ENCODE assay signal across 12 cellular contexts in the genomic region with DNA sequence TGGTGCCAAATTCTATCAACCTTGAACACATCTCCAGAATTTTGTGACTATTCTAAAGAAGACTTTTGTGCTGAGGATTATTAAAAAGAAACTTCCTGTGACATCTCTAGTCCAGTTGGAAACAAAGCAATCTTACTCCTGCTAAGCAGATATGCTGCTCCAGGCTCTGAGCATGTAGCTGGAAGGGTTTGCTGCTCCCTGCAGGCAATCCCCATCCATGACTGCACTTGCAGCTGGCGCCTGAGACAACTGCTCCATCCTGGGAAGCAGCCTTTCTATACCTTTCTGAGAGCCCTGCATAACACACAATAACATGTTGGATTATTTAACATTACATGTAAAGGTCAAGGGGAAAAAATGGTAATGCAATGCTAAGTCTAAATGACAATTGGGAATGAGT.
DNase-seq lines count a peak whose midpoint lies in the region; ATAC-seq and TF ChIP-seq lines count a peak whose summit lies in the region.
"Had no signal": no experiment of that assay in that cellular context is flagged by ENCODE, and none has a peak within 500 bp of the region (broad histone marks: within the 10 kb centered on the region; RNA-seq: fewer than 3 reads in every experiment).

No MANE protein-coding gene starts in this region.

- POLR2A ChIA-PET in Panc1 (lab: Charles Lee) = no interaction called here

- H4K91ac ChIP-seq in neuronal stem cell (ENCODE audit: low read depth, low read length, poor library complexity) = no peak overlapping the region

- H3K9ac ChIP-seq in parathyroid adenoma = no peak overlapping the region
- H3K9ac ChIP-seq in neuronal stem cell (ENCODE audit: low read depth, low read length, poor library complexity) = no peak overlapping the region

- CTCF ChIA-PET in Panc1 (lab: Charles Lee) = no interaction called here

- no peak overlapping the region for H3K14ac ChIP-seq in neuronal stem cell (ENCODE audit: low read length)

- no peak overlapping the region for H2AK5ac ChIP-seq in neuronal stem cell (ENCODE audit: low read depth, low read length)

- no peak overlapping the region for H2BK15ac ChIP-seq in neuronal stem cell (ENCODE audit: low read length)

- H4K8ac ChIP-seq in neuronal stem cell (ENCODE audit: low read depth, low read length) = no peak overlapping the region

- no peak overlapping the region for H3K23ac ChIP-seq in neuronal stem cell (ENCODE audit: low read depth, low read length, poor library complexity)

- H3K27ac ChIP-seq in Panc1 (ENCODE audit: low read length) (no peak overlapping the region), parathyroid adenoma (no peak overlapping the region), neuronal stem cell (replicated peaks; ENCODE audit: low read length) (no peak overlapping the region)
- H3K27ac ChIP-seq: dorsolateral prefrontal cortex had no signal

- no peak overlapping the region for H3K4me3 ChIP-seq in Panc1 (ENCODE audit: low read depth in 2 of 2, low read length in 2 of 2)
- no peak overlapping the region for H3K4me3 ChIP-seq in parathyroid adenoma (ENCODE audit: low read depth, low read length)
- H3K4me3 ChIP-seq in neuronal stem cell (ENCODE audit: low read length in 2 of 2) = no peak overlapping the region
- H3K4me3 ChIP-seq: dorsolateral prefrontal cortex had no signal

- no TSS peak for BruUV-seq in Panc1 (replicated peaks; lab: Mats Ljungman, UMichigan)

- H2AFZ ChIP-seq in parathyroid adenoma = no peak overlapping the region
- H2AFZ ChIP-seq in neuronal stem cell (ENCODE audit: low read length) = no peak overlapping the region

- H2BK120ac ChIP-seq in neuronal stem cell (ENCODE audit: low read depth, low read length) = no peak overlapping the region

- H3K9me3 ChIP-seq in Panc1 (ENCODE audit: control insufficient read depth, insufficient read depth, low read depth, low read length) (no peaks in the 10 kb centered on the region), parathyroid adenoma (ENCODE audit: control insufficient read depth, low read length) (no peaks in the 10 kb centered on the region), neuronal stem cell (replicated peaks in 1 of 2; ENCODE audit: control insufficient read depth in 2 of 2, insufficient read depth in 1 of 2, low read depth in 1 of 2, low read length in 2 of 2) (no peaks in the 10 kb centered on the region)

- intact Hi-C loops in Panc1 (cut with micrococcal nuclease; ENCODE audit: unreplicated experiment) = no loop called here

- no peak overlapping the region for H3K18ac ChIP-seq in neuronal stem cell (ENCODE audit: low read length)

- H3K4me1 ChIP-seq in Panc1 (ENCODE audit: control insufficient read depth, insufficient read depth, low read length) (no peaks in the 10 kb centered on the region), parathyroid adenoma (no peaks in the 10 kb centered on the region), neuronal stem cell (ENCODE audit: control insufficient read depth in 2 of 2, insufficient read depth in 1 of 2, low read depth in 1 of 2, low read length in 2 of 2) (no peaks in the 10 kb centered on the region)

- H3K4me2 ChIP-seq in parathyroid adenoma (ENCODE audit: low read length) (no peak overlapping the region), neuronal stem cell (ENCODE audit: insufficient read depth, low read length, poor library complexity, severe bottlenecking) (no peak overlapping the region)

- ATAC-seq in Panc1 = no peak
- ATAC-seq: natural killer cell treated with Interleukin-12 subunit alpha and Interleukin-12 subunit beta and Interleukin-15 and Interleukin-18, amount 100 ng/mL, for 72 hours had no signal

- no peak overlapping the region for H2BK12ac ChIP-seq in neuronal stem cell (ENCODE audit: low read length)

- H2BK5ac ChIP-seq in neuronal stem cell (ENCODE audit: low read length) = no peak overlapping the region

- H3K36me3 ChIP-seq in Panc1 (ENCODE audit: control insufficient read depth, insufficient read depth, low read length) = no peaks in the 10 kb centered on the region
- no peaks in the 10 kb centered on the region for H3K36me3 ChIP-seq in parathyroid adenoma (ENCODE audit: control insufficient read depth, insufficient read depth, low read length)
- H3K36me3 ChIP-seq in neuronal stem cell (replicated peaks in 1 of 2; ENCODE audit: control insufficient read depth in 2 of 2, insufficient read depth in 2 of 2, low read length in 2 of 2) = no peaks in the 10 kb centered on the region

- H3K79me2 ChIP-seq in parathyroid adenoma = no peaks in the 10 kb centered on the region

- TF ChIP-seq CTCF in GM12873 (IDR thresholded peaks at IDR 0.05; ENCODE audit: insufficient read depth, low read depth, low read length, missing control alignments) (peak; percentile 36), Panc1 (IDR thresholded peaks at IDR 0.05) (peak; percentile 24; the same call in 1 of the 2 replicates), parathyroid adenoma (IDR thresholded peaks at IDR 0.05) (peak; percentile 17)

- DNase-seq in Panc1 (ENCODE audit: low read depth, low spot score) = no peak
- DNase-seq in fibroblast of peridontal ligament (ENCODE audit: extremely low read depth) = peak; percentile 21
- DNase-seq in neuronal stem cell (ENCODE audit: low spot score) = no peak
- DNase-seq in NCI-H2171 treated with DMSO at 0.1 percent for 48 hours (lab: John Stamatoyannopoulos, UW) = no peak
- no peak for DNase-seq in KBM-7
- no peak for DNase-seq in midbrain (lab: John Stamatoyannopoulos, UW)
- DNase-seq: activated gamma-delta T cell, dorsolateral prefrontal cortex, SIG-M5 had no signal

- in situ Hi-C loops in Panc1 (cut with HindIII; ENCODE audit: low pct_unique_long_range_greater_than_20kb, low sequenced_read_pairs) = no loop called here
- in situ Hi-C loops in KBM-7 (cut with MboI; ENCODE audit: low pct_unique_long_range_greater_than_20kb, low sequenced_read_pairs) = no loop called here

- WGBS in neuronal stem cell (ENCODE audit: extremely low coverage in 2 of 2, insufficient read length in 2 of 2, insufficient replicate concordance in 1 of 2), 2 donors = no CpG with 5 or more reads among the region's 1 CpG

- no peaks in the 10 kb centered on the region; the same call in 1 of the 2 replicates for H3K27me3 ChIP-seq in Panc1 (ENCODE audit: control insufficient read depth, insufficient read depth, low read length)
- no peaks in the 10 kb centered on the region for H3K27me3 ChIP-seq in parathyroid adenoma (ENCODE audit: control insufficient read depth, insufficient read depth, low read length)
- no peaks in the 10 kb centered on the region for H3K27me3 ChIP-seq in neuronal stem cell (ENCODE audit: control insufficient read depth in 3 of 3, insufficient read depth in 3 of 3, low read depth in 1 of 3, low read length in 3 of 3)

- no peaks in the 10 kb centered on the region for H3K79me1 ChIP-seq in neuronal stem cell (ENCODE audit: low read depth, low read length)

- no peak overlapping the region for H3K4ac ChIP-seq in neuronal stem cell (ENCODE audit: low read length)
